Comparison of ENCODE assay signal across 9 cellular contexts in the genomic region with DNA sequence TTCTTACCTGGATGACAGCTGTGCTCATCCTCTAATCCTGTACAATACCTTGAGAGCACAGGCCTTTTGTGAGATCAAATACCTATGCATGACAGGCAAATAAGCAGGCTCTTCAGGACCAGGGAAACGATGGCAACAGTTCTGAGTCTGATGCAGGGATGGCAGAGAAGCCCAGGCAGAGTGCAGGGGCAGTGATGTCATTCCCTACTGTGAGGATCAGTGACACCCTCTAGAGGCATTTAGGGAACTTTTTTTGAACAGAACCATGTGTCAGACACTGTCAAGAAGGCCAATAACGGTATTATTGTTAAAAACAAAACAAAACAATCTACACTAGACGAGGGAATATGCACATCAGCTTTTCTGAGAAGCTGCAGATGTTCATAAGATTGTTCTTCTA.
DNase-seq lines count a peak whose midpoint lies in the region; ATAC-seq, FAIRE-seq and TF ChIP-seq lines count a peak whose summit lies in the region.
"Had no signal": no experiment of that assay in that cellular context is flagged by ENCODE, and none has a peak within 500 bp of the region (broad histone marks: within the 10 kb centered on the region; RNA-seq: fewer than 3 reads in every experiment).

No MANE protein-coding gene starts in this region.

- H3K27ac ChIP-seq in 22Rv1 = no peak overlapping the region
- H3K27ac ChIP-seq in OCI-LY7 (ENCODE audit: low read depth, low read length, poor library complexity, severe bottlenecking) = no peak overlapping the region

- no peak overlapping the region for H3K27ac Mint-ChIP-seq in activated CD4-positive, alpha-beta memory T cell treated with anti-CD3 and anti-CD28 coated beads, Interleukin-2, amount 10 ng/mL, durations not matched to agents 7 days and 5 days
- H3K27ac Mint-ChIP-seq: naive B cell had no signal

- H2AFZ ChIP-seq in OCI-LY7 (ENCODE audit: low read length) = no peak overlapping the region

- ATAC-seq in GM19455 (IDR thresholded peaks at IDR 0.05; ENCODE audit: unreplicated experiment) (no peak), GM18519 (IDR thresholded peaks at IDR 0.05; ENCODE audit: low FRiP score, unreplicated experiment) (no peak)

- no peaks in the 10 kb centered on the region for H3K79me2 ChIP-seq in OCI-LY7 (ENCODE audit: insufficient read depth, low read depth, low read length)

- no peaks in the 10 kb centered on the region for H3K4me1 ChIP-seq in OCI-LY7 (ENCODE audit: insufficient read depth, low read length, poor library complexity, severe bottlenecking)

- no peak overlapping the region for H3K4me3 ChIP-seq in OCI-LY7 (ENCODE audit: low read depth, low read length, poor library complexity, severe bottlenecking)

- no TSS peak for BruUV-seq in OCI-LY7 (replicated peaks; lab: Mats Ljungman, UMichigan)

- peak; percentile 51 for DNase-seq in GM13976 (ENCODE audit: low spot score)
- DNase-seq in OCI-LY7 (ENCODE audit: low spot score) = peak; percentile 3
- peak; percentile 18 to 51 for DNase-seq in frontal cortex (ENCODE audit: low spot score in 2 of 2)
- DNase-seq in urothelium cell line (ENCODE audit: low spot score) = peak; percentile 64
- DNase-seq in activated CD4-positive, alpha-beta memory T cell treated with anti-CD3 and anti-CD28 coated beads, Interleukin-2, amount 10 ng/mL, durations not matched to agents 7 days and 5 days = no peak
- DNase-seq: naive B cell had no signal

- CTCF ChIA-PET in OCI-LY7 (lab: Charles Lee; ENCODE audit: unreplicated experiment) = no interaction called here
- CTCF ChIA-PET in activated CD4-positive, alpha-beta memory T cell treated with anti-CD3 and anti-CD28 coated beads, Interleukin-2, amount 10 ng/mL, durations not matched to agents 7 days and 5 days (lab: Charles Lee) = interaction anchor here (1.2 kb wide), 1 partner anchor 10 kb away, joined by 4 read pairs; no protein-coding TSS in a partner anchor

- no peaks in the 10 kb centered on the region for H3K9me2 ChIP-seq in OCI-LY7 (ENCODE audit: insufficient read depth, low read length)

- intact Hi-C loops in OCI-LY7 (cut with micrococcal nuclease; ENCODE audit: unreplicated experiment) = no loop called here

- H3K4me2 ChIP-seq in OCI-LY7 (ENCODE audit: low read length) = no peak overlapping the region

- no peaks in the 10 kb centered on the region for H3K36me3 Mint-ChIP-seq in activated CD4-positive, alpha-beta memory T cell treated with anti-CD3 and anti-CD28 coated beads, Interleukin-2, amount 10 ng/mL, durations not matched to agents 7 days and 5 days (ENCODE audit: low read depth)
- H3K36me3 Mint-ChIP-seq: naive B cell had no signal

- no peaks in the 10 kb centered on the region for H3K9me3 ChIP-seq in OCI-LY7 (ENCODE audit: low read length)

- no peaks in the 10 kb centered on the region for H3K4me1 Mint-ChIP-seq in activated CD4-positive, alpha-beta memory T cell treated with anti-CD3 and anti-CD28 coated beads, Interleukin-2, amount 10 ng/mL, durations not matched to agents 7 days and 5 days
- H3K4me1 Mint-ChIP-seq: naive B cell had no signal

- in situ Hi-C loops in GM13976 (cut with MboI; ENCODE audit: low sequenced_read_pairs, unreplicated experiment) = no loop called here

- POLR2A ChIA-PET in OCI-LY7 (lab: Charles Lee) = no interaction called here
- POLR2A ChIA-PET in activated CD4-positive, alpha-beta memory T cell treated with anti-CD3 and anti-CD28 coated beads, Interleukin-2, amount 10 ng/mL, durations not matched to agents 7 days and 5 days (lab: Charles Lee) = no interaction called here

- peaks cover 8% of the 10 kb centered on the region for H3K27me3 Mint-ChIP-seq in activated CD4-positive, alpha-beta memory T cell treated with anti-CD3 and anti-CD28 coated beads, Interleukin-2, amount 10 ng/mL, durations not matched to agents 7 days and 5 days
- H3K27me3 Mint-ChIP-seq: naive B cell had no signal

- no peaks in the 10 kb centered on the region for H4K20me1 ChIP-seq in OCI-LY7 (ENCODE audit: insufficient read depth, low read length)

- no peak for FAIRE-seq in frontal cortex (lab: Jason Lieb, UNC)
- FAIRE-seq in urothelium cell line (lab: Jason Lieb, UNC) = peak; percentile 83

- H3K9me3 Mint-ChIP-seq in activated CD4-positive, alpha-beta memory T cell treated with anti-CD3 and anti-CD28 coated beads, Interleukin-2, amount 10 ng/mL, durations not matched to agents 7 days and 5 days = no peaks in the 10 kb centered on the region
- H3K9me3 Mint-ChIP-seq: naive B cell had no signal

- peak; percentile 44 for TF ChIP-seq CTCF in 22Rv1 (IDR thresholded peaks at IDR 0.05)
- TF ChIP-seq CTCF in GM13976 (IDR thresholded peaks at IDR 0.05; ENCODE audit: borderline replicate concordance, control extremely low read depth, extremely low read depth, insufficient read depth, missing control alignments) = no peak
- TF ChIP-seq CTCF in OCI-LY7 (conservative IDR thresholded peaks at IDR 0.05; ENCODE audit: low read length) = peak; percentile 48

- no peaks in the 10 kb centered on the region for H3K36me3 ChIP-seq in OCI-LY7 (ENCODE audit: insufficient read depth, low read length)

- no peak overlapping the region for H3K4me3 Mint-ChIP-seq in activated CD4-positive, alpha-beta memory T cell treated with anti-CD3 and anti-CD28 coated beads, Interleukin-2, amount 10 ng/mL, durations not matched to agents 7 days and 5 days
- H3K4me3 Mint-ChIP-seq: naive B cell had no signal
